Comparison of ENCODE assay signal across 8 cellular contexts in genomic region chr11:95254139-95254704, GRCh38. TPM values are rescaled to one million over a fixed set of nuclear protein-coding genes. Genes with fewer than 3 reads are reported as not detected.
DNase-seq lines count a peak whose midpoint lies in the region; ATAC-seq and TF ChIP-seq lines count a peak whose summit lies in the region.

No MANE protein-coding gene starts in this region.

- no peaks in the 10 kb centered on the region for H3K27me3 ChIP-seq in CD4-positive, alpha-beta T cell (ENCODE audit: control insufficient read depth, insufficient read depth, low read length)
- H3K27me3 ChIP-seq in HL-60 (ENCODE audit: insufficient read depth, poor library complexity, severe bottlenecking) (no peaks in the 10 kb centered on the region), NT2/D1 (ENCODE audit: insufficient read depth, insufficient read length) (no peaks in the 10 kb centered on the region), mucosa of rectum (ENCODE audit: control insufficient read depth in 2 of 2, insufficient read depth in 2 of 2, low read length in 2 of 2) (no peaks in the 10 kb centered on the region)

- H3K4me3 ChIP-seq in HL-60 (replicated peaks; ENCODE audit: insufficient read depth, low read length), result peak overlapping the region; percentile 20; the same call in 1 of the 2 replicates
- H3K4me3 ChIP-seq in NT2/D1 (ENCODE audit: insufficient read length, low read depth), result no peak overlapping the region
- H3K4me3 ChIP-seq in epithelial cell of proximal tubule (ENCODE audit: low read depth, low read length), result peak overlapping the region; percentile 50
- peak overlapping the region; percentile 29 to 31 for H3K4me3 ChIP-seq in mucosa of rectum (ENCODE audit: low read length in 2 of 2)

- CTCF ChIA-PET in CD4-positive, alpha-beta T cell (lab: Charles Lee), result interaction anchor here (1.0 to 3.1 kb wide), 5 partner anchors 8 to 452 kb away, joined by 3 to 13 read pairs (median 4); partner anchors contain the start of gene SESN3

- no peaks in the 10 kb centered on the region for H3K36me3 ChIP-seq in NT2/D1 (ENCODE audit: insufficient read depth, insufficient read length, low read length)
- no peaks in the 10 kb centered on the region for H3K36me3 ChIP-seq in mucosa of rectum (ENCODE audit: control insufficient read depth in 2 of 2, insufficient read depth in 2 of 2, low read length in 2 of 2)

- H3K9me3 Mint-ChIP-seq in CD4-positive, alpha-beta T cell, result no peaks in the 10 kb centered on the region

- H3K9ac ChIP-seq in NT2/D1 (ENCODE audit: insufficient read length, low read depth) (no peak overlapping the region), mucosa of rectum (ENCODE audit: low read depth in 1 of 2, low read length in 2 of 2) (peak overlapping the region in 1 of 2 donors; percentile 13)

- H3K27ac ChIP-seq in CD4-positive, alpha-beta T cell (ENCODE audit: low read depth, low read length), result peak overlapping the region; percentile 58
- H3K27ac ChIP-seq in HL-60 (replicated peaks), result peak overlapping the region; percentile 84
- H3K27ac ChIP-seq in mucosa of rectum (ENCODE audit: low read depth in 2 of 2, low read length in 2 of 2), result peak overlapping the region; percentile 16 to 35

- peak overlapping the region; percentile 92 for H3K27ac Mint-ChIP-seq in CD4-positive, alpha-beta T cell

- peak; percentile 98 for ATAC-seq in CD4-positive, alpha-beta T cell (ENCODE audit: poor library complexity)
- ATAC-seq in GM19467 (IDR thresholded peaks at IDR 0.05; ENCODE audit: unreplicated experiment), result peak; percentile 97

- no peaks in the 10 kb centered on the region for H3K36me3 Mint-ChIP-seq in CD4-positive, alpha-beta T cell (ENCODE audit: low read depth)

- TF ChIP-seq CTCF in CD4-positive, alpha-beta T cell (IDR thresholded peaks at IDR 0.05), result no peak
- TF ChIP-seq CTCF in HL-60 (IDR thresholded peaks at IDR 0.05; ENCODE audit: insufficient read depth, low read length) (no peak), epithelial cell of proximal tubule (conservative IDR thresholded peaks at IDR 0.05; ENCODE audit: low read depth, low read length) (no peak)

- no peaks in the 10 kb centered on the region for H3K27me3 Mint-ChIP-seq in CD4-positive, alpha-beta T cell

- no peaks in the 10 kb centered on the region for H3K9me3 ChIP-seq in CD4-positive, alpha-beta T cell (ENCODE audit: control insufficient read depth, low read length)
- H3K9me3 ChIP-seq in NT2/D1 (ENCODE audit: insufficient read depth, low read length), result no peaks in the 10 kb centered on the region
- H3K9me3 ChIP-seq in mucosa of rectum (ENCODE audit: control insufficient read depth in 2 of 2, low read length in 2 of 2), result no peaks in the 10 kb centered on the region

- intact Hi-C loops in CD4-positive, alpha-beta T cell (cut with DNase I, micrococcal nuclease), result loop anchor here (1.0 to 10.0 kb wide), 4 partner anchors 23 to 434 kb away; partner anchors contain the start of genes CWC15 (in 1 of the 2), KDM4D (in 1 of the 2) and SESN3 (in 1 of the 2)

- POLR2A ChIA-PET in CD4-positive, alpha-beta T cell (lab: Charles Lee), result interaction anchor here (0.6 to 8.7 kb wide), 17 partner anchors 9 to 535 kb away, joined by 3 to 158 read pairs (median 4); partner anchors contain the start of genes ENDOD1, FAM76B, SESN3 and SRSF8

- H3K4me1 ChIP-seq in NT2/D1 (ENCODE audit: insufficient read depth, insufficient read length) (peaks cover 6% of the 10 kb centered on the region), mucosa of rectum (ENCODE audit: control insufficient read depth in 2 of 2, insufficient read depth in 2 of 2, low read length in 2 of 2) (peaks cover 4 to 9% of the 10 kb centered on the region in 2 donors)

- peaks cover 55% of the 10 kb centered on the region for H3K4me1 Mint-ChIP-seq in CD4-positive, alpha-beta T cell (ENCODE audit: low read depth)

- peak overlapping the region; percentile 92 for H3K4me3 Mint-ChIP-seq in CD4-positive, alpha-beta T cell

- peak; percentile 64 to 84 (median 72) for DNase-seq in CD4-positive, alpha-beta T cell
- peak; percentile 85 to 95 for DNase-seq in HL-60 (ENCODE audit: low read depth in 1 of 2, low spot score in 1 of 2)
- peak; percentile 75 for DNase-seq in NT2/D1 (ENCODE audit: low read depth, low spot score)
- DNase-seq in activated T-cell treated with anti-CD3 and anti-CD28 coated beads for 24 hours (ENCODE audit: low read depth), result peak; percentile 74
- DNase-seq in epithelial cell of proximal tubule (ENCODE audit: low read depth), result peak; percentile 59
- DNase-seq in stimulated activated CD8-positive, alpha-beta memory T cell treated with anti-CD3 and anti-CD28 coated beads, Interleukin-4, amount 100 ng/mL, for 4 hours (ENCODE audit: low read depth in 2 of 2, low spot score in 1 of 2), result peak; percentile 47 to 60

RNA-seq across cellular contexts. Expression of gene SESN3, which starts 23.2 kb away (rescaled TPM):
- 10 to 100 TPM; 63.9 to 69.1 TPM for total RNA-seq in CD4-positive, alpha-beta T cell
- 1.6 and 4.9 TPM in 2 replicates for total RNA-seq in epithelial cell of proximal tubule

Comparison
In these comparisons a context has a peak if more than half of its experiments do, and no peak if none do; other contexts are left out.
1. H3K27ac ChIP-seq: peak in every context shown above with its lines; median percentile 84 in HL-60; 58 in CD4-positive, alpha-beta T cell; 26 in mucosa of rectum.
2. RNA of gene SESN3, which starts 23.2 kb away (total RNA-seq): 63.9 to 69.1 TPM in CD4-positive, alpha-beta T cell; 1.6 to 4.9 TPM in epithelial cell of proximal tubule; every median in the first group is over 10 times any median in the second.
3. Peak in every context shown above with its lines, with median percentiles within 50 percentile points of each other: DNase-seq.